ENCODE assay signal across 8 cellular contexts in the genomic region with DNA sequence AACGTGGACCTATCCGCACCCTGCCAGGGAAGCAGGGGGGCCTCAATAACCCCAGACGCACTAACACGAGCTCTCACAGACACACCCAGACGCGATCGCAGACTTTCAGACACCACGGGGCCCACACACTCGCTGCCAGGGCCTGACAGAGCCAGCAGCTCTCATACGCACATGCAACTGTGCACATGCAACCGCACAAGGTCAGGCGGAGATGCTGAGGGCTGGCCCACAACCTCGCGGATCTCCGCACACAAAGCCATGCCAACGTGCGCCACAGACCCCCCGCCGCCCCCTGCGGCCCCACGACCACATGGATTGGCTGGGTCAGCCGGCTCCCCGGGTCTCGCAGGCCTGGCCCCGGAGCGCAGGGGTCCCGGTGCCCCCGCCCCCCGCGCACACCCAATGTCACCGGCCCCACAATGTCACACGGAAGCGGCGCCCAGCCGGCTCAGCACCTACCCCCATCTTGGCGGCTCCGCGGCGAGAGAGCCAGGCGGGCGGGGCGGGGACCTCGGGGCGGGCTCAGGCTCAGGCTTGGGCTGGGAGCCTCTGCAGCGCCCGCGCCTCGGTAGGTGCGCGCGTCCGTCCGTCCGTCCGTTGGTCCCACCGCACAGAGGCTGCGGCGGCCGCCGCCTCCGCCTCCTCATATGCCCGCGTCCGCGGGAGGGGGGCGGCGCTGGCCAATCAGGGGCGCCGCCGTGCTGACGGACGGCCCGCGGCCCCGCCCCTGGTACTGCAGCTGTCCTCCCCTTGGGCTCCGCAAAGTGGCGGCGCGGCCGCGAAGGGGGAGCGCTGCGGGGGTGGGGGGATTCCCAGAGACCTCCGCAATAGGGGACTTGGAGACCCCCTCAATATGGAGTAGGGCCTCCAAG. TPM values are rescaled to one million over a fixed set of nuclear protein-coding genes. Genes with fewer than 3 reads are reported as not detected.
DNase-seq lines count a peak whose midpoint lies in the region; ATAC-seq, FAIRE-seq and TF ChIP-seq lines count a peak whose summit lies in the region.

Gene ATP1A3 (minus strand): TSS at position 619 of the 872 bp plus-strand sequence. CDS start 154 bp downstream, at position 465.

- FAIRE-seq in H54 (lab: Jason Lieb, UNC) (no peak), H1 (lab: Jason Lieb, UNC) (no peak)

- H3K79me2 ChIP-seq in H1 (ENCODE audit: control insufficient read depth in 1 of 2, insufficient read depth in 2 of 2, low read length in 2 of 2) = no peaks in the 10 kb centered on the region

- H3K36me3 ChIP-seq in H1 (ENCODE audit: control insufficient read depth in 2 of 4, insufficient read depth in 4 of 4, low read length in 3 of 4) = no peaks in the 10 kb centered on the region

- peak within 1 kb of the TSS; percentile 66 for H3K4me3 Mint-ChIP-seq in activated CD4-positive, alpha-beta memory T cell treated with anti-CD3 and anti-CD28 coated beads, Interleukin-2, amount 10 ng/mL, durations not matched to agents 7 days and 5 days
- peak within 1 kb of the TSS; percentile 49 for H3K4me3 Mint-ChIP-seq in mesothelial cell of epicardium

- H4K20me1 ChIP-seq in H1 (replicated peaks in 1 of 2; ENCODE audit: control insufficient read depth in 1 of 2, insufficient read depth in 2 of 2, low read length in 2 of 2) = peaks cover 6 to 21% of the 10 kb centered on the region in 2 experiments

- WGBS in H1 (ENCODE audit: extremely low coverage in 1 of 2, insufficient coverage in 1 of 2, insufficient read length in 1 of 2, insufficient replicate concordance in 2 of 2, low coverage in 1 of 2, low lambda C conversion rate in 2 of 2, missing lambda C conversion rate in 1 of 2), 2 experiments = 8% methylated on average over 23 of the region's 84 CpGs; no CpG with 5 or more reads in 1 of the 2 experiments

- H3K9ac ChIP-seq in H1 (replicated peaks in 1 of 4; ENCODE audit: extremely low read depth in 1 of 4, low read depth in 3 of 4, low read length in 3 of 4) = peak within 1 kb of the TSS in 1 of 4 experiments; percentile 44; a peak in 1 of 7 replicates

- no peak for TF ChIP-seq RAD21 in H1 (IDR thresholded peaks at IDR 0.05 in 1 of 2, conservative IDR thresholded peaks at IDR 0.05 in 1 of 2; ENCODE audit: low read depth in 2 of 2, low read length in 2 of 2)

- no peak for TF ChIP-seq POLR2A in H54 (IDR thresholded peaks at IDR 0.05; ENCODE audit: low read depth, low read length)
- TF ChIP-seq POLR2A in H1 (IDR thresholded peaks at IDR 0.05; ENCODE audit: control extremely low read depth in 1 of 2, low read depth in 2 of 2, low read length in 2 of 2) = no peak

- no peak within 1 kb of the TSS for H3K27ac ChIP-seq in H1 (ENCODE audit: low read depth, low read length)

- peak within 1 kb of the TSS; percentile 55 to 85 (median 60) for H3K4me3 ChIP-seq in H1 (ENCODE audit: extremely low read depth in 1 of 4, insufficient read depth in 2 of 4, low read depth in 3 of 4, low read length in 4 of 4)

- H3K79me1 ChIP-seq in H1 (ENCODE audit: low read depth, low read length) = no peaks in the 10 kb centered on the region

- POLR2A ChIA-PET in activated CD4-positive, alpha-beta memory T cell treated with anti-CD3 and anti-CD28 coated beads, Interleukin-2, amount 10 ng/mL, durations not matched to agents 7 days and 5 days (lab: Charles Lee) = no interaction called here
- POLR2A ChIA-PET in H1 (lab: Charles Lee; ENCODE audit: partially characterized antibody) = interaction anchor here (0.8 to 1.5 kb wide), 2 partner anchors 13 to 35 kb away, joined by 3 to 4 read pairs; no protein-coding TSS in a partner anchor

- H3K18ac ChIP-seq in H1 (ENCODE audit: extremely low read depth, low read length) = peak within 1 kb of the TSS; percentile 63; the same call in 1 of the 2 replicates

- H2BK15ac ChIP-seq in H1 (ENCODE audit: low read length) = peak within 1 kb of the TSS; percentile 53; the same call in 1 of the 2 replicates

- H3K9me3 ChIP-seq in H1 (ENCODE audit: insufficient read depth in 2 of 2, low read depth in 1 of 2, low read length in 1 of 2) = no peaks in the 10 kb centered on the region

- H3K4ac ChIP-seq in H1 (replicated peaks; ENCODE audit: insufficient read length, low read depth, low read length) = no peak within 1 kb of the TSS

- no peaks in the 10 kb centered on the region for H3K36me3 Mint-ChIP-seq in activated CD4-positive, alpha-beta memory T cell treated with anti-CD3 and anti-CD28 coated beads, Interleukin-2, amount 10 ng/mL, durations not matched to agents 7 days and 5 days (ENCODE audit: low read depth)
- no peaks in the 10 kb centered on the region for H3K36me3 Mint-ChIP-seq in mesothelial cell of epicardium

- H2BK120ac ChIP-seq in H1 (replicated peaks; ENCODE audit: low read depth, low read length) = no peak within 1 kb of the TSS

- H2BK5ac ChIP-seq in H1 (ENCODE audit: low read depth, low read length) = peak within 1 kb of the TSS; percentile 78; the same call in 1 of the 2 replicates

- CTCF ChIA-PET in activated CD4-positive, alpha-beta memory T cell treated with anti-CD3 and anti-CD28 coated beads, Interleukin-2, amount 10 ng/mL, durations not matched to agents 7 days and 5 days (lab: Charles Lee) = interaction anchor here (0.5 to 0.6 kb wide), 2 partner anchors 80 to 120 kb away, joined by 3 read pairs; no protein-coding TSS in a partner anchor
- CTCF ChIA-PET in H1 (lab: Charles Lee; ENCODE audit: partially characterized antibody) = interaction anchor here (0.7 to 1.1 kb wide), 2 partner anchors 37 to 103 kb away, joined by 4 to 5 read pairs; no protein-coding TSS in a partner anchor

- H3K27ac Mint-ChIP-seq in activated CD4-positive, alpha-beta memory T cell treated with anti-CD3 and anti-CD28 coated beads, Interleukin-2, amount 10 ng/mL, durations not matched to agents 7 days and 5 days = no peak within 1 kb of the TSS
- H3K27ac Mint-ChIP-seq in mesothelial cell of epicardium = no peak within 1 kb of the TSS

- H3K4me2 ChIP-seq in H1 (ENCODE audit: insufficient read depth in 1 of 2, low read depth in 2 of 2, low read length in 2 of 2) = peak within 1 kb of the TSS; percentile 88 to 99

- H2BK20ac ChIP-seq in H1 (ENCODE audit: low read length) = no peak within 1 kb of the TSS

- peaks cover 44% of the 10 kb centered on the region for H3K27me3 Mint-ChIP-seq in activated CD4-positive, alpha-beta memory T cell treated with anti-CD3 and anti-CD28 coated beads, Interleukin-2, amount 10 ng/mL, durations not matched to agents 7 days and 5 days
- peaks cover 61% of the 10 kb centered on the region for H3K27me3 Mint-ChIP-seq in mesothelial cell of epicardium (ENCODE audit: low read depth)

- no peak within 1 kb of the TSS for H3K56ac ChIP-seq in H1 (replicated peaks; ENCODE audit: insufficient read length, low read depth, low read length)

- DNase-seq in AG20443 (ENCODE audit: low spot score) (peak; percentile 92), H54 (ENCODE audit: insufficient read length, low spot score) (peak; percentile 94), NCI-H526 treated with DMSO at 0.1 percent for 48 hours (lab: John Stamatoyannopoulos, UW) (peak; percentile 76), H1 (ENCODE audit: low read depth in 1 of 2, low spot score in 2 of 2) (peak in 1 of 2 experiments; percentile 88), mesothelial cell of epicardium (ENCODE audit: low spot score in 2 of 2, unreplicated experiment in 2 of 2) (no peak)
- peak; percentile 63 for DNase-seq in activated CD4-positive, alpha-beta memory T cell treated with anti-CD3 and anti-CD28 coated beads, Interleukin-2, amount 10 ng/mL, durations not matched to agents 7 days and 5 days
- peak; percentile 21 to 49 for DNase-seq in stimulated activated CD8-positive, alpha-beta memory T cell treated with anti-CD3 and anti-CD28 coated beads, Interleukin-4, amount 100 ng/mL, for 4 hours (ENCODE audit: low read depth in 2 of 2, low spot score in 1 of 2)

- no peak for TF ChIP-seq EP300 in H1 (IDR thresholded peaks at IDR 0.05; ENCODE audit: borderline replicate concordance in 1 of 2, low read depth in 2 of 2, low read length in 2 of 2)

- H3K23ac ChIP-seq in H1 (ENCODE audit: insufficient read length) = no peak within 1 kb of the TSS

- H3K23me2 ChIP-seq in H1 (ENCODE audit: low read depth, low read length) = peaks cover 18% of the 10 kb centered on the region; the same call in 1 of the 2 replicates

- peak within 1 kb of the TSS; percentile 88; the same call in 1 of the 2 replicates for H2BK12ac ChIP-seq in H1 (ENCODE audit: low read depth, low read length)

- H3K14ac ChIP-seq in H1 (ENCODE audit: insufficient read length) = no peak within 1 kb of the TSS

- no peak for ATAC-seq in HG03439 (IDR thresholded peaks at IDR 0.05; ENCODE audit: unreplicated experiment)

- peaks cover 10 to 51% (median 45%) of the 10 kb centered on the region in 4 experiments for H3K27me3 ChIP-seq in H1 (replicated peaks in 1 of 4; ENCODE audit: control insufficient read depth in 3 of 4, extremely low read depth in 1 of 4, insufficient read depth in 3 of 4, low read length in 3 of 4)

- peak within 1 kb of the TSS; percentile 64 for H4K91ac ChIP-seq in H1 (replicated peaks; ENCODE audit: insufficient read length, low read length)

- H4K5ac ChIP-seq in H1 (ENCODE audit: insufficient read length, low read depth, low read length) = no peak within 1 kb of the TSS

- peaks cover 32% of the 10 kb centered on the region for H3K4me1 Mint-ChIP-seq in activated CD4-positive, alpha-beta memory T cell treated with anti-CD3 and anti-CD28 coated beads, Interleukin-2, amount 10 ng/mL, durations not matched to agents 7 days and 5 days
- H3K4me1 Mint-ChIP-seq in mesothelial cell of epicardium = peaks cover 5% of the 10 kb centered on the region

- no peak within 1 kb of the TSS; the same call in 1 of the 2 replicates for H2AFZ ChIP-seq in H1 (ENCODE audit: low read length)

- no peak for TF ChIP-seq CTCF in H1 (IDR thresholded peaks at IDR 0.05; ENCODE audit: control extremely low read depth in 1 of 3, insufficient read depth in 1 of 3, low read depth in 1 of 3, low read length in 3 of 3)
- no peak for TF ChIP-seq CTCF in mesothelial cell of epicardium (IDR thresholded peaks at IDR 0.05; ENCODE audit: unreplicated experiment)

- peaks cover 0 to 17% (median 10%) of the 10 kb centered on the region in 4 experiments; a peak in 6 of 7 replicates for H3K4me1 ChIP-seq in H1 (replicated peaks in 1 of 4; ENCODE audit: control insufficient read depth in 3 of 4, insufficient read depth in 4 of 4, low read length in 3 of 4)

- no peaks in the 10 kb centered on the region for H3K9me3 Mint-ChIP-seq in activated CD4-positive, alpha-beta memory T cell treated with anti-CD3 and anti-CD28 coated beads, Interleukin-2, amount 10 ng/mL, durations not matched to agents 7 days and 5 days
- no peaks in the 10 kb centered on the region for H3K9me3 Mint-ChIP-seq in mesothelial cell of epicardium

- no peak within 1 kb of the TSS for H4K8ac ChIP-seq in H1 (ENCODE audit: extremely low read depth, insufficient read depth, low read length)

- 0 out of 2 replicates have a peak within 1 kb of the TSS, but pooled peaks have one; percentile 87 for H2AK5ac ChIP-seq in H1 (ENCODE audit: low read depth, low read length)

RNA-seq across cellular contexts. Expression of gene ATP1A3, which starts in this region (rescaled TPM):
- total RNA-seq in activated CD4-positive, alpha-beta memory T cell treated with anti-CD3 and anti-CD28 coated beads, Interleukin-2, amount 10 ng/mL, durations not matched to agents 7 days and 5 days = 1 to 10 TPM; 1.2 to 1.9 TPM
- total RNA-seq in H1 (2021; fragmentation: NEBNext Ultra II Directional; extraction: Animal tissue kit (Norgen Biotek cat#: 25700)) = 35.8 and 41.2 TPM in 2 replicates
- polyA plus RNA-seq in H1 (2011; rRNA removed) = 11.1 and 19.2 TPM in 2 replicates
- 5.9 TPM for polyA plus RNA-seq in H1 (2011; cell fraction: cytosol; rRNA removed)
- polyA plus RNA-seq in H1 (2011; cell fraction: nucleus; rRNA removed) = 20.8 TPM
- 30.8 to 45.2 TPM (median 38.2 TPM) in 4 replicates for polyA plus RNA-seq in H1 (2012, experiment 1 of 2)
- polyA plus RNA-seq in H1 (2012, experiment 2 of 2) = 33.0 TPM
- 44.9 TPM for polyA plus RNA-seq in H1 (2013, experiment 1 of 2)
- polyA plus RNA-seq in H1 (2013, experiment 2 of 2) = 43.1 TPM
- polyA minus RNA-seq in H1 (2011; rRNA and poly(A)+ RNA removed) = 24.6 and 27.9 TPM in 2 replicates
- polyA minus RNA-seq in H1 (2011; cell fraction: cytosol; rRNA and poly(A)+ RNA removed) = 20.7 TPM
- 10.7 TPM for polyA minus RNA-seq in H1 (2011; cell fraction: nucleus; rRNA and poly(A)+ RNA removed)
- total RNA-seq in mesothelial cell of epicardium = 0.45 TPM in 1 of 3 replicates, not detected in the others

Comparison
In these comparisons a context has a peak if more than half of its experiments do, and no peak if none do; other contexts are left out.
1. RNA of gene ATP1A3 (total RNA-seq): 35.8 to 41.2 TPM in H1; 1.2 to 1.9 TPM in activated CD4-positive, alpha-beta memory T cell treated with anti-CD3 and anti-CD28 coated beads, Interleukin-2, amount 10 ng/mL, durations not matched to agents 7 days and 5 days and 0.45 TPM in mesothelial cell of epicardium; every median in the first group is over 10 times any median in the second.
2. DNase-seq: peak in AG20443 (single experiment), H54 (single experiment), NCI-H526 treated with DMSO at 0.1 percent for 48 hours (single experiment), activated CD4-positive, alpha-beta memory T cell treated with anti-CD3 and anti-CD28 coated beads, Interleukin-2, amount 10 ng/mL, durations not matched to agents 7 days and 5 days (single experiment) and stimulated activated CD8-positive, alpha-beta memory T cell treated with anti-CD3 and anti-CD28 coated beads, Interleukin-4, amount 100 ng/mL, for 4 hours (2 of 2); none in mesothelial cell of epicardium (0 of 2).